ENCODE assay signal across 8 cellular contexts in the genomic region with DNA sequence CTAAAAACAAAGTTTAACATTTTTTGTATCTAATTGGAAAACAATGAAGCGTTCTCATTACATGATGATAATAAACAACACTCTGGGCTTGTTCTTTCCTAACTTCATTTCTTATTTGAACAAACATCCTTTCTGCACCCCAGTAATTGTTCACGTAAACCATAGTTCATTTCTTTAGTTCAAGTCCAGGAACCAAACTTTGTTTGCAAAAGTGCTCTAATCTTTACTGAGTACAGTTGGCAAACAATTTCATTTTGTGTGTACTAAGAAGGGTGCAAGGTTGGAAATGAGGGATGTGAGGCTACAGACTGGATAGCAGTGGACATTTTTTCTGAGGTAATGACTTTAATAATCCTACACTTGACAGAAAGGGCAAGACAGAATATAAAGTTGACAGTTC.
"Had no signal": no experiment of that assay in that cellular context is flagged by ENCODE, and none has a peak within 500 bp of the region (broad histone marks: within the 10 kb centered on the region; RNA-seq: fewer than 3 reads in every experiment).

No MANE protein-coding gene starts in this region.

- H3K4me3 ChIP-seq: GM23338 had no signal

- H3K9ac ChIP-seq: KMS-11 had no signal

- ATAC-seq: GM23338 had no signal

- H3K27ac ChIP-seq: HL-60, KMS-11 had no signal

- H3K4me2 ChIP-seq: GM23338, KMS-11 had no signal

- FAIRE-seq: H1, H54 had no signal

- DNase-seq: H9, HCEC 1CT, KBM-7 had no signal
